In genomic region chr1:7962011-7962335, GRCh38 we compare ENCODE assay signal across 8 cellular contexts. TPM values are rescaled to one million over a fixed set of nuclear protein-coding genes. Genes with fewer than 3 reads are reported as not detected.
DNase-seq lines count a peak whose midpoint lies in the region; ATAC-seq and TF ChIP-seq lines count a peak whose summit lies in the region.

No MANE protein-coding gene starts in this region.

- no peaks in the 10 kb centered on the region for H3K4me1 ChIP-seq in iPS DF 6.9 (ENCODE audit: control insufficient read depth, insufficient read depth, low read length)
- peaks cover 22 to 60% (median 41%) of the 10 kb centered on the region in 4 donors for H3K4me1 ChIP-seq in stomach

- peaks cover 52% of the 10 kb centered on the region for H3K4me1 Mint-ChIP-seq in activated CD4-positive, alpha-beta T cell treated with anti-CD3 and anti-CD28 coated beads for 36 hours
- H3K4me1 Mint-ChIP-seq in activated CD8-positive, alpha-beta T cell treated with anti-CD3 and anti-CD28 coated beads, Interleukin-2, amount 10 ng/mL, durations not matched to agents 7 days and 5 days (ENCODE audit: low read depth): peaks cover 61% of the 10 kb centered on the region

- H3K36me3 Mint-ChIP-seq in activated CD4-positive, alpha-beta T cell treated with anti-CD3 and anti-CD28 coated beads for 36 hours (ENCODE audit: low read depth): peaks cover 47% of the 10 kb centered on the region
- peaks cover 46% of the 10 kb centered on the region for H3K36me3 Mint-ChIP-seq in activated CD8-positive, alpha-beta T cell treated with anti-CD3 and anti-CD28 coated beads, Interleukin-2, amount 10 ng/mL, durations not matched to agents 7 days and 5 days (ENCODE audit: low read depth)

- WGBS in iPS DF 6.9 (ENCODE audit: insufficient coverage, insufficient read length): no CpG with 5 or more reads among the region's 10 CpGs
- 0 to 1% (median 0%) methylated on average over 10 of the region's 10 CpGs for WGBS in stomach, 5 donors

- no peaks in the 10 kb centered on the region for H3K9me3 Mint-ChIP-seq in activated CD4-positive, alpha-beta T cell treated with anti-CD3 and anti-CD28 coated beads for 36 hours (ENCODE audit: low read depth)
- no peaks in the 10 kb centered on the region for H3K9me3 Mint-ChIP-seq in activated CD8-positive, alpha-beta T cell treated with anti-CD3 and anti-CD28 coated beads, Interleukin-2, amount 10 ng/mL, durations not matched to agents 7 days and 5 days (ENCODE audit: insufficient read depth)

- POLR2A ChIA-PET in activated CD4-positive, alpha-beta T cell treated with anti-CD3 and anti-CD28 coated beads for 36 hours (lab: Charles Lee): interaction anchor here (0.6 to 2.2 kb wide), 2 partner anchors 13 to 901 kb away, joined by 3 to 18 read pairs; no protein-coding TSS in a partner anchor
- POLR2A ChIA-PET in activated CD8-positive, alpha-beta T cell treated with anti-CD3 and anti-CD28 coated beads, Interleukin-2, amount 10 ng/mL, durations not matched to agents 7 days and 5 days (lab: Charles Lee): interaction anchor here (0.7 to 2.1 kb wide), 13 partner anchors 8 to 1337 kb away, joined by 3 to 15 read pairs (median 3); partner anchors contain the start of genes THAP3 and TNFRSF9

- H3K4me3 Mint-ChIP-seq in activated CD4-positive, alpha-beta T cell treated with anti-CD3 and anti-CD28 coated beads for 36 hours: peak overlapping the region; percentile 100
- H3K4me3 Mint-ChIP-seq in activated CD8-positive, alpha-beta T cell treated with anti-CD3 and anti-CD28 coated beads, Interleukin-2, amount 10 ng/mL, durations not matched to agents 7 days and 5 days: peak overlapping the region; percentile 97

- ATAC-seq in activated CD4-positive, alpha-beta T cell treated with anti-CD3 and anti-CD28 coated beads for 36 hours: peak; percentile 3
- peak; percentile 1 for ATAC-seq in HG03108 (IDR thresholded peaks at IDR 0.05; ENCODE audit: unreplicated experiment)
- peak; percentile 12 for ATAC-seq in activated CD8-positive, alpha-beta T cell treated with anti-CD3 and anti-CD28 coated beads, Interleukin-2, amount 10 ng/mL, durations not matched to agents 7 days and 5 days

- H3K36me3 ChIP-seq in iPS DF 6.9 (ENCODE audit: control insufficient read depth, insufficient read depth, low read length): peaks cover 11% of the 10 kb centered on the region
- peaks cover 22 to 42% (median 40%) of the 10 kb centered on the region in 4 donors for H3K36me3 ChIP-seq in stomach

- H3K27ac ChIP-seq in iPS DF 6.9 (ENCODE audit: low read length) (no peak overlapping the region), stomach (peak overlapping the region; percentile 93 to 98 (median 95))

- H3K4me3 ChIP-seq in iPS DF 6.9 (ENCODE audit: low read length): peak overlapping the region; percentile 97
- H3K4me3 ChIP-seq in stomach: peak overlapping the region; percentile 74 to 87 (median 78)

- H3K27me3 Mint-ChIP-seq in activated CD4-positive, alpha-beta T cell treated with anti-CD3 and anti-CD28 coated beads for 36 hours: no peaks in the 10 kb centered on the region
- no peaks in the 10 kb centered on the region for H3K27me3 Mint-ChIP-seq in activated CD8-positive, alpha-beta T cell treated with anti-CD3 and anti-CD28 coated beads, Interleukin-2, amount 10 ng/mL, durations not matched to agents 7 days and 5 days (ENCODE audit: low read depth)

- no peaks in the 10 kb centered on the region for H3K27me3 ChIP-seq in iPS DF 6.9 (ENCODE audit: control insufficient read depth, insufficient read depth, low read length)
- no peaks in the 10 kb centered on the region for H3K27me3 ChIP-seq in stomach

- no peak for TF ChIP-seq POLR2A in stomach (IDR thresholded peaks at IDR 0.05)

- intact Hi-C loops in activated CD4-positive, alpha-beta T cell treated with anti-CD3 and anti-CD28 coated beads for 36 hours (cut with DNase I, micrococcal nuclease): loop anchor here (5.0 to 10.0 kb wide), 4 partner anchors 180 to 1357 kb away; partner anchors contain the start of genes KLHL21 (in 1 of the 2), PER3 (in 1 of the 2) and RERE (in 1 of the 2)
- intact Hi-C loops in stomach (cut with DNase I; ENCODE audit: low total_unique reads): no loop called here

- CTCF ChIA-PET in activated CD4-positive, alpha-beta T cell treated with anti-CD3 and anti-CD28 coated beads for 36 hours (lab: Charles Lee): interaction anchor here (0.7 to 3.5 kb wide), 2 partner anchors 13 to 686 kb away, joined by 3 to 21 read pairs; no protein-coding TSS in a partner anchor
- CTCF ChIA-PET in activated CD8-positive, alpha-beta T cell treated with anti-CD3 and anti-CD28 coated beads, Interleukin-2, amount 10 ng/mL, durations not matched to agents 7 days and 5 days (lab: Charles Lee): interaction anchor here (0.5 to 1.5 kb wide), 4 partner anchors 14 to 180 kb away, joined by 3 to 4 read pairs (median 4); partner anchors contain the start of gene TNFRSF9

- H3K27ac Mint-ChIP-seq in activated CD4-positive, alpha-beta T cell treated with anti-CD3 and anti-CD28 coated beads for 36 hours: peak overlapping the region; percentile 100
- H3K27ac Mint-ChIP-seq in activated CD8-positive, alpha-beta T cell treated with anti-CD3 and anti-CD28 coated beads, Interleukin-2, amount 10 ng/mL, durations not matched to agents 7 days and 5 days: peak overlapping the region; percentile 99

- DNase-seq in activated CD4-positive, alpha-beta T cell treated with anti-CD3 and anti-CD28 coated beads for 36 hours: no peak
- DNase-seq in activated CD4-positive, alpha-beta T cell treated with anti-CD3 and anti-CD28 coated beads, Interleukin-2, amount 50 U/mL, for 48 hours: no peak
- DNase-seq in activated CD8-positive, alpha-beta T cell treated with anti-CD3 and anti-CD28 coated beads, Interleukin-2, amount 10 ng/mL, durations not matched to agents 7 days and 5 days: no peak
- no peak for DNase-seq in iPS DF 6.9 (ENCODE audit: low read depth, low spot score)
- DNase-seq in stomach: no peak
- no peak for DNase-seq in NCI-H526 treated with DMSO at 0.1 percent for 48 hours (lab: John Stamatoyannopoulos, UW)
- DNase-seq in NCI-H1417 (lab: John Stamatoyannopoulos, UW): no peak

- no peak for TF ChIP-seq CTCF in stomach (IDR thresholded peaks at IDR 0.05)

- H3K9me3 ChIP-seq in iPS DF 6.9 (ENCODE audit: control insufficient read depth, insufficient read depth, low read length) (no peaks in the 10 kb centered on the region), stomach (no peaks in the 10 kb centered on the region)

- no peak for TF ChIP-seq EP300 in stomach (IDR thresholded peaks at IDR 0.05)

RNA-seq across cellular contexts. Expression of gene PARK7, which starts 0.5 kb away (rescaled TPM):
- 100 to 1,000 TPM; 294 to 390 TPM for total RNA-seq in activated CD4-positive, alpha-beta T cell treated with anti-CD3 and anti-CD28 coated beads for 36 hours
- 100 to 1,000 TPM; 296 to 302 TPM for total RNA-seq in activated CD8-positive, alpha-beta T cell treated with anti-CD3 and anti-CD28 coated beads, Interleukin-2, amount 10 ng/mL, durations not matched to agents 7 days and 5 days
- total RNA-seq in stomach: 100 to 1,000 TPM in 2 of 5 donors, 10 to 100 TPM in 3; 41.4 to 149 (median 98.1) TPM
- 100 to 1,000 TPM; 281 to 350 (median 311) TPM for polyA plus RNA-seq in stomach

RNA-seq across cellular contexts. Expression of gene TNFRSF9, which starts 21.3 kb away (rescaled TPM):
- total RNA-seq in activated CD4-positive, alpha-beta T cell treated with anti-CD3 and anti-CD28 coated beads for 36 hours: 10 to 100 TPM; 26.8 to 28.2 TPM
- 1 to 10 TPM in 1 of 2 experiments, under 1 TPM in 1; 0.94 to 1.3 TPM for total RNA-seq in activated CD8-positive, alpha-beta T cell treated with anti-CD3 and anti-CD28 coated beads, Interleukin-2, amount 10 ng/mL, durations not matched to agents 7 days and 5 days
- total RNA-seq in stomach: under 1 TPM in 2 of 5 donors, not detected in 3; 0.37 to 0.58 TPM
- under 1 TPM; 0.06 to 0.46 (median 0.08) TPM for polyA plus RNA-seq in stomach

Comparison
In these comparisons a context has a peak if more than half of its experiments do, and no peak if none do; other contexts are left out.
1. RNA of gene TNFRSF9, which starts 21.3 kb away (total RNA-seq): 26.8 to 28.2 TPM in activated CD4-positive, alpha-beta T cell treated with anti-CD3 and anti-CD28 coated beads for 36 hours; 0.94 to 1.3 TPM in activated CD8-positive, alpha-beta T cell treated with anti-CD3 and anti-CD28 coated beads, Interleukin-2, amount 10 ng/mL, durations not matched to agents 7 days and 5 days and 0.37 to 0.58 TPM in stomach; every median in the first group is over 10 times any median in the second.
2. Peak in every context shown above with its lines, with median percentiles within 50 percentile points of each other: ATAC-seq.